31 cellular contexts compared by ENCODE assay signal in genomic region chr7:75723444-75723843, GRCh38. TPM values are rescaled to one million over a fixed set of nuclear protein-coding genes. Genes with fewer than 3 reads are reported as not detected.
"Had no signal": no experiment of that assay in that cellular context is flagged by ENCODE, and none has a peak within 500 bp of the region (broad histone marks: within the 10 kb centered on the region; RNA-seq: fewer than 3 reads in every experiment).

No MANE protein-coding gene starts in this region.

- DNase-seq: activated CD4-positive, alpha-beta T cell treated with anti-CD3 and anti-CD28 coated beads, Interleukin-2, amount 10 ng/mL, durations not matched to agents 24 days and 14 days; activated CD4-positive, alpha-beta T cell treated with anti-CD3 and anti-CD28 coated beads, Interleukin-2, amount 50 U/mL, for 4 hours; activated CD8-positive, alpha-beta T cell treated with anti-CD3 and anti-CD28 coated beads for 36 hours; activated effector memory CD4-positive, alpha-beta T cell treated with anti-CD3 and anti-CD28 coated beads, Interleukin-2, amount 50 U/mL, for 16 hours; activated naive CD4-positive, alpha-beta T cell treated with Interleukin-2 at 50 U/mL for 16 hours; activated naive CD8-positive, alpha-beta T cell treated with anti-CD3 and anti-CD28 coated beads, Interleukin-2, amount 10 ng/mL, durations not matched to agents 7 days and 5 days; activated T-cell treated with anti-CD3 and anti-CD28 coated beads, Interleukin-2, amount 50 U/mL, for 1 hour; activated T-cell treated with anti-CD3 and anti-CD28 coated beads, Interleukin-2, amount 50 U/mL, for 72 hours; body of pancreas; NCI-H1105; NCI-H1417 treated with DMSO at 0.1 percent for 48 hours; NCI-H187 treated with DMSO at 0.1 percent for 48 hours; NCI-H2081; NCI-H2171 treated with DMSO at 0.1 percent for 48 hours; NCI-H2227 treated with DMSO at 0.1 percent for 48 hours; NCI-H446; NCI-H510A treated with DMSO at 0.1 percent for 48 hours; NCI-H526 treated with DMSO at 0.1 percent for 48 hours; NCI-H774; SHP77; SJCRH30; T1000 had no signal

- H3K4me3 Mint-ChIP-seq: activated CD4-positive, alpha-beta T cell treated with anti-CD3 and anti-CD28 coated beads, Interleukin-2, amount 10 ng/mL, durations not matched to agents 24 days and 14 days; activated CD8-positive, alpha-beta T cell treated with anti-CD3 and anti-CD28 coated beads for 36 hours; activated naive CD4-positive, alpha-beta T cell treated with anti-CD3 and anti-CD28 coated beads, Interleukin-2, amount 50 U/mL, for 24 hours; activated naive CD8-positive, alpha-beta T cell treated with anti-CD3 and anti-CD28 coated beads, Interleukin-2, amount 10 ng/mL, durations not matched to agents 7 days and 5 days; activated T-cell treated with anti-CD3 and anti-CD28 coated beads, Interleukin-2, amount 50 U/mL, for 72 hours; activated T-helper 17 cell treated with anti-CD3 and anti-CD28 coated beads, Interleukin-2, amount 50 U/mL, for 72 hours had no signal

- H3K4me3 ChIP-seq: body of pancreas, breast epithelium, SJCRH30, SK-N-MC had no signal

- H3K36me3 ChIP-seq: breast epithelium, SJCRH30 had no signal

- H3K9me3 Mint-ChIP-seq: activated CD4-positive, alpha-beta T cell treated with anti-CD3 and anti-CD28 coated beads, Interleukin-2, amount 10 ng/mL, durations not matched to agents 24 days and 14 days; activated CD8-positive, alpha-beta T cell treated with anti-CD3 and anti-CD28 coated beads for 36 hours; activated naive CD4-positive, alpha-beta T cell treated with anti-CD3 and anti-CD28 coated beads, Interleukin-2, amount 50 U/mL, for 24 hours; activated naive CD8-positive, alpha-beta T cell treated with anti-CD3 and anti-CD28 coated beads, Interleukin-2, amount 10 ng/mL, durations not matched to agents 7 days and 5 days; activated T-cell treated with anti-CD3 and anti-CD28 coated beads, Interleukin-2, amount 50 U/mL, for 72 hours; activated T-helper 17 cell treated with anti-CD3 and anti-CD28 coated beads, Interleukin-2, amount 50 U/mL, for 72 hours had no signal

- H3K9me3 ChIP-seq: body of pancreas, breast epithelium, SJCRH30 had no signal

- H3K4me1 ChIP-seq: breast epithelium, SJCRH30 had no signal

- H3K27me3 ChIP-seq: body of pancreas, breast epithelium, SJCRH30 had no signal

- H3K27me3 Mint-ChIP-seq: activated CD4-positive, alpha-beta T cell treated with anti-CD3 and anti-CD28 coated beads, Interleukin-2, amount 10 ng/mL, durations not matched to agents 24 days and 14 days; activated CD8-positive, alpha-beta T cell treated with anti-CD3 and anti-CD28 coated beads for 36 hours; activated naive CD4-positive, alpha-beta T cell treated with anti-CD3 and anti-CD28 coated beads, Interleukin-2, amount 50 U/mL, for 24 hours; activated naive CD8-positive, alpha-beta T cell treated with anti-CD3 and anti-CD28 coated beads, Interleukin-2, amount 10 ng/mL, durations not matched to agents 7 days and 5 days; activated T-helper 17 cell treated with anti-CD3 and anti-CD28 coated beads, Interleukin-2, amount 50 U/mL, for 72 hours had no signal

- ATAC-seq: activated CD8-positive, alpha-beta T cell treated with anti-CD3 and anti-CD28 coated beads for 36 hours; activated T-cell treated with anti-CD3 and anti-CD28 coated beads, Interleukin-2, amount 50 U/mL, for 72 hours; activated T-helper 17 cell treated with anti-CD3 and anti-CD28 coated beads, Interleukin-2, amount 50 U/mL, for 72 hours; body of pancreas had no signal

- H3K27ac Mint-ChIP-seq: activated CD4-positive, alpha-beta T cell treated with anti-CD3 and anti-CD28 coated beads, Interleukin-2, amount 10 ng/mL, durations not matched to agents 24 days and 14 days; activated CD8-positive, alpha-beta T cell treated with anti-CD3 and anti-CD28 coated beads for 36 hours; activated naive CD4-positive, alpha-beta T cell treated with anti-CD3 and anti-CD28 coated beads, Interleukin-2, amount 50 U/mL, for 24 hours; activated naive CD8-positive, alpha-beta T cell treated with anti-CD3 and anti-CD28 coated beads, Interleukin-2, amount 10 ng/mL, durations not matched to agents 7 days and 5 days; activated T-cell treated with anti-CD3 and anti-CD28 coated beads, Interleukin-2, amount 50 U/mL, for 72 hours; activated T-helper 17 cell treated with anti-CD3 and anti-CD28 coated beads, Interleukin-2, amount 50 U/mL, for 72 hours had no signal

- H3K27ac ChIP-seq: body of pancreas, breast epithelium, SJCRH30, SK-N-MC had no signal

- H3K36me3 Mint-ChIP-seq: activated naive CD4-positive, alpha-beta T cell treated with anti-CD3 and anti-CD28 coated beads, Interleukin-2, amount 50 U/mL, for 24 hours; activated naive CD8-positive, alpha-beta T cell treated with anti-CD3 and anti-CD28 coated beads, Interleukin-2, amount 10 ng/mL, durations not matched to agents 7 days and 5 days had no signal

RNA-seq across cellular contexts. Expression of gene CCL26, which starts 48.6 kb away (rescaled TPM):
- total RNA-seq: activated CD4-positive, alpha-beta T cell treated with anti-CD3 and anti-CD28 coated beads, Interleukin-2, amount 10 ng/mL, durations not matched to agents 24 days and 14 days; activated CD8-positive, alpha-beta memory T cell treated with anti-CD3 and anti-CD28 coated beads for 36 hours; activated CD8-positive, alpha-beta T cell treated with anti-CD3 and anti-CD28 coated beads for 36 hours; activated naive CD8-positive, alpha-beta T cell treated with anti-CD3 and anti-CD28 coated beads, Interleukin-2, amount 10 ng/mL, durations not matched to agents 7 days and 5 days; activated T-helper 17 cell treated with anti-CD3 and anti-CD28 coated beads, Interleukin-2, amount 50 U/mL, for 72 hours; astrocyte; body of pancreas; MCF 10A; SJCRH30; T-helper 1 cell treated with Interleukin-12 subunit alpha and Interleukin-12 subunit beta and Interleukin-4 antibody, amounts not matched to agents 30 ng/mL and 1 ng/mL, for 36 hours; T-helper 2 cell treated with Interferon-gamma antibody and Interleukin-4, amounts not matched to agents 100 ng/mL and 5 ng/mL, for 36 hours had no signal
